21 cellular contexts compared by ENCODE assay signal in the genomic region with DNA sequence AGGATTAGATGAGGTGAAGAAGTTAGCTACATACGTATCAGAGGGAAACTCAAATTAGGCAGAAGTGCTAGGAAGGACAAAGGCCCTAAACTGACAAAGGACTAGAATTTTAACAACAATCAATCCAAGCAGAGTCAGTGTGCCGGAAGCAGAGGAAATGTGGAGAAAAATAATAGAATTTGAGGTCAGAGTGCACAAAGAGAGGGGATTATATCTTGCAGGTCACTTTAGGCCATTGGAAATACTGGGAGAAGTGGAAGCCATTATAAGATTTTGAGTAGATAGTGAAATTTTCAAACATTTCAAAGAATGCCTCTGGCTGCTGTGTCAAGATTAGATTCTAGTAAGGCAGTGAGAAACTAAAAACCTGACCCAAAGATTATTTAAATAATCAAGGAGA.
"Had no signal": no experiment of that assay in that cellular context is flagged by ENCODE, and none has a peak within 500 bp of the region (broad histone marks: within the 10 kb centered on the region; RNA-seq: fewer than 3 reads in every experiment).

No MANE protein-coding gene starts in this region.

- H3K9me3 ChIP-seq: ascending aorta, body of pancreas, SJCRH30 had no signal

- H3K4me1 ChIP-seq: ascending aorta, body of pancreas, SJCRH30 had no signal

- H3K4me3 ChIP-seq: ascending aorta, body of pancreas, SJCRH30 had no signal

- DNase-seq: activated CD4-positive, alpha-beta T cell treated with anti-CD3 and anti-CD28 coated beads for 36 hours; activated CD8-positive, alpha-beta memory T cell treated with anti-CD3 and anti-CD28 coated beads, Interleukin-2, amount 50 U/mL, for 4 hours; activated CD8-positive, alpha-beta T cell treated with anti-CD3 and anti-CD28 coated beads for 36 hours; activated naive CD4-positive, alpha-beta T cell; activated T-cell treated with anti-CD3 and anti-CD28 coated beads, Interleukin-2, amount 50 U/mL, for 72 hours; body of pancreas; central memory CD4-positive, alpha-beta T cell; NCI-H1048; NCI-H1930; NCI-H2171 treated with DMSO at 0.1 percent for 48 hours; NCI-H226; NCI-H526; NCI-H82; RPMI8226; SJCRH30; WERI-Rb-1 had no signal

- H3K27ac ChIP-seq: ascending aorta, body of pancreas, SJCRH30, WERI-Rb-1 had no signal

- FAIRE-seq: bronchial epithelial cell had no signal

- ATAC-seq: activated CD4-positive, alpha-beta T cell treated with anti-CD3 and anti-CD28 coated beads for 36 hours; activated CD8-positive, alpha-beta T cell treated with anti-CD3 and anti-CD28 coated beads for 36 hours; activated T-cell treated with anti-CD3 and anti-CD28 coated beads, Interleukin-2, amount 50 U/mL, for 72 hours; body of pancreas; Panc1; Right ventricle myocardium inferior; SK-N-SH treated with all-trans-retinoic acid at 6 μM for 48 hours had no signal

- H3K27me3 ChIP-seq: ascending aorta, body of pancreas, SJCRH30 had no signal

- H3K36me3 ChIP-seq: ascending aorta, SJCRH30, WERI-Rb-1 had no signal
